Comparison of ENCODE assay signal across 12 cellular contexts in the genomic region with DNA sequence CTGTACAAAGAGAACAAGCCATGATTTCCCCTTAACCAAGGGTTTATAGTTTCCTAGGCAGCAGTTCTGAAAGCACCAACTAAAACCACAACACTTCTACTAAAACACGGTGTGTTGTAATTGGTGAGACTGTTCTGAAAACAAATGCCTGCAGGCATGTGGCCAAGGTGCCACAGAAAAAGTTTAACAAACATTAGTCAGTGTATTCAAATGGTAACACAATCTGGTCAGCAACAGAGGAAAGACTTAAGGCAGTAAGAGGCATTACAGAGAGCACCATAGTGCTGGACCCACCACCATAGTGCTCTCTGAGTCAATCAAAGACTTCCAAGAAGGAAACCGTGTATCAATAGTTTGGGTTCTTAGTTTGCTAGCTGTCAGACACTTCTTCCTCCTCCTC. TPM values are rescaled to one million over a fixed set of nuclear protein-coding genes. Genes with fewer than 3 reads are reported as not detected.
DNase-seq lines count a peak whose midpoint lies in the region; ATAC-seq and TF ChIP-seq lines count a peak whose summit lies in the region.
"Had no signal": no experiment of that assay in that cellular context is flagged by ENCODE, and none has a peak within 500 bp of the region (broad histone marks: within the 10 kb centered on the region; RNA-seq: fewer than 3 reads in every experiment).

No MANE protein-coding gene starts in this region.

- no peak overlapping the region for H3K4me3 ChIP-seq in body of pancreas

- peak overlapping the region in 3 of 4 donors; percentile 46 to 56 (median 47) for H3K27ac ChIP-seq in body of pancreas

- H3K4me1 ChIP-seq in body of pancreas, result peaks cover 41% of the 10 kb centered on the region

- WGBS in body of pancreas, 2 donors, result 56 to 59% methylated on average over 2 of the region's 2 CpGs

- H3K9me3 ChIP-seq in body of pancreas, result no peaks in the 10 kb centered on the region

- no peak for TF ChIP-seq POLR2A in body of pancreas (IDR thresholded peaks at IDR 0.05)

- H3K27me3 ChIP-seq in body of pancreas, result no peaks in the 10 kb centered on the region

- no peak for ATAC-seq in body of pancreas
- ATAC-seq in GM19397 (IDR thresholded peaks at IDR 0.05; ENCODE audit: unreplicated experiment), result no peak
- ATAC-seq in HG02763 (IDR thresholded peaks at IDR 0.05; ENCODE audit: unreplicated experiment), result no peak
- no peak for ATAC-seq in GM19023 (IDR thresholded peaks at IDR 0.05; ENCODE audit: unreplicated experiment)

- intact Hi-C loops in body of pancreas (cut with DNase I), result no loop called here

- peaks cover 4 to 25% of the 10 kb centered on the region in 2 donors for H3K36me3 ChIP-seq in body of pancreas (replicated peaks in 1 of 2; ENCODE audit: insufficient read depth in 1 of 2, low read depth in 2 of 2)

- TF ChIP-seq CTCF in body of pancreas (IDR thresholded peaks at IDR 0.05), result no peak

- DNase-seq in Daoy (ENCODE audit: low read depth) (peak; percentile 42), NCI-H2107 treated with DMSO at 0.1 percent for 48 hours (lab: John Stamatoyannopoulos, UW; ENCODE audit: unreplicated experiment) (peak; percentile 55), body of pancreas (peak; percentile 16 to 65 (median 29)), lung microvascular endothelial cell (ENCODE audit: low read depth in 2 of 2) (peak; percentile 8 to 43), NCI-H2171 treated with DMSO at 0.1 percent for 48 hours (lab: John Stamatoyannopoulos, UW) (no peak)
- DNase-seq: islet precursor cell, NCI-H446, occipital lobe had no signal

RNA-seq across cellular contexts. Expression of a gene that starts 16.7 kb away (rescaled TPM):
- 24.2 and 28.2 TPM in 2 replicates for total RNA-seq in Daoy (2014; rRNA removed; shearing (Covaris generic))
- 10 to 100 TPM in 1 of 2 donors, 1 to 10 TPM in 1; 7.0 to 33.9 TPM for total RNA-seq in body of pancreas
- total RNA-seq in lung microvascular endothelial cell, result 8.5 and 14.3 TPM in 2 replicates

RNA-seq across cellular contexts. Expression of a gene that starts 19.4 kb away (rescaled TPM):
- total RNA-seq in Daoy (2014; rRNA removed; shearing (Covaris generic)), result 3.8 and 9.3 TPM in 2 replicates
- total RNA-seq in body of pancreas (10 to 100 TPM; 16.5 to 19.5 TPM), lung microvascular endothelial cell (0.20 and 0.22 TPM in 2 replicates)
- total RNA-seq: SK-MEL-5 had no signal

RNA-seq across cellular contexts. Expression of a gene that starts 22.8 kb away (rescaled TPM):
- 83.8 and 98.8 TPM in 2 replicates for total RNA-seq in Daoy (2014; rRNA removed; shearing (Covaris generic))
- total RNA-seq in body of pancreas (10 to 100 TPM; 36.3 to 43.5 TPM), lung microvascular endothelial cell (27.9 and 41.3 TPM in 2 replicates)

RNA-seq across cellular contexts. Expression of a gene that starts 58.4 kb away (rescaled TPM):
- total RNA-seq in Daoy (2014; rRNA removed; shearing (Covaris generic)), result 140 and 144 TPM in 2 replicates
- 10 to 100 TPM; 22.8 to 33.0 TPM for total RNA-seq in body of pancreas
- 37.3 and 47.4 TPM in 2 replicates for total RNA-seq in lung microvascular endothelial cell
